In the genomic region with DNA sequence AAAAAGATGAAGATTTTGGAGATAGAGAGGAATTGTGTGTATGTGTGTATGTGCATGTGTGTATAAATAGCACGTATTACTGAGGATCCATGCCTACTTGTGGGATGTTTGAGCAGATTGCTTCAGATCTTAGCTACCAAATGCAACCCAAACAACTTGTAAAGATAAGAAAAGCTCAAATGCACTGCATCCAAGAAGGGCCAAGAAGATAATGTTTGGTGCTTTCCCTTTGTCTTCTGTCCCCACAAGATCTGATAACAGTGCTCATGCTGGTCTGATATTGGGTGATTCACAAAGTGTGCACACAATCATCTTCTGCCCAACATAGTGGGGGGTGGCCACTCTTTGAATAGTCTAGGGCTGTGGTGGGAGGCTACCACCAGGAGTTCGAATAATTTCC, we compare ENCODE assay signal across 19 cellular contexts.
"Had no signal": no experiment of that assay in that cellular context is flagged by ENCODE, and none has a peak within 500 bp of the region (broad histone marks: within the 10 kb centered on the region; RNA-seq: fewer than 3 reads in every experiment).

No MANE protein-coding gene starts in this region.

- H3K4me3 Mint-ChIP-seq: activated B cell treated with CpG ODN at 0.5 μM for 24 hours; activated CD4-positive, alpha-beta T cell treated with anti-CD3 and anti-CD28 coated beads for 36 hours; activated T-cell treated with anti-CD3 and anti-CD28 coated beads, Interleukin-2, amount 50 U/mL, for 24 hours; activated T-helper 17 cell treated with anti-CD3 and anti-CD28 coated beads, Interleukin-2, amount 50 U/mL, for 72 hours; central memory CD8-positive, alpha-beta T cell; nephron had no signal

- H3K27ac ChIP-seq: epithelial cell of prostate, heart left ventricle, pancreas had no signal

- H3K27me3 Mint-ChIP-seq: activated B cell treated with CpG ODN at 0.5 μM for 24 hours; activated CD4-positive, alpha-beta T cell treated with anti-CD3 and anti-CD28 coated beads for 36 hours; activated T-cell treated with anti-CD3 and anti-CD28 coated beads, Interleukin-2, amount 50 U/mL, for 24 hours; activated T-helper 17 cell treated with anti-CD3 and anti-CD28 coated beads, Interleukin-2, amount 50 U/mL, for 72 hours; central memory CD8-positive, alpha-beta T cell had no signal

- DNase-seq: activated B cell treated with CpG ODN at 0.5 μM for 24 hours; activated CD4-positive, alpha-beta T cell treated with anti-CD3 and anti-CD28 coated beads for 36 hours; activated CD4-positive, alpha-beta T cell treated with anti-CD3 and anti-CD28 coated beads, Interleukin-2, amount 50 U/mL, for 4 hours; activated CD8-positive, alpha-beta memory T cell treated with anti-CD3 and anti-CD28 coated beads for 24 hours; activated CD8-positive, alpha-beta memory T cell treated with anti-CD3 and anti-CD28 coated beads, Interleukin-2, amount 50 U/mL, for 4 hours; activated T-cell treated with anti-CD3 and anti-CD28 coated beads, Interleukin-2, amount 50 U/mL, for 24 hours; aorta; dorsolateral prefrontal cortex; heart left ventricle; left cardiac atrium; pancreas; right cardiac atrium; stimulated activated CD4-positive, alpha-beta T cell treated with anti-CD3 and anti-CD28 coated beads, Interleukin-4, amount 100 ng/mL, for 24 hours; stimulated activated naive CD8-positive, alpha-beta T cell treated with anti-CD3 and anti-CD28 coated beads, Interleukin-15, Interleukin-2, amounts not matched to agents 100 U/mL and 50 U/mL, for 24 hours had no signal

- H3K4me1 Mint-ChIP-seq: activated CD4-positive, alpha-beta T cell treated with anti-CD3 and anti-CD28 coated beads for 36 hours; activated T-helper 17 cell treated with anti-CD3 and anti-CD28 coated beads, Interleukin-2, amount 50 U/mL, for 72 hours; central memory CD8-positive, alpha-beta T cell had no signal

- H3K36me3 ChIP-seq: heart left ventricle, pancreas had no signal

- H3K4me3 ChIP-seq: dorsolateral prefrontal cortex, heart left ventricle, pancreas had no signal

- ATAC-seq: activated CD4-positive, alpha-beta T cell treated with anti-CD3 and anti-CD28 coated beads for 36 hours; activated naive CD4-positive, alpha-beta T cell treated with anti-CD3 and anti-CD28 coated beads, Interleukin-2, amount 50 U/mL, for 72 hours; activated T-helper 17 cell treated with anti-CD3 and anti-CD28 coated beads, Interleukin-2, amount 50 U/mL, for 72 hours; heart left ventricle; left cardiac atrium; pancreas; right cardiac atrium; stimulated activated naive CD8-positive, alpha-beta T cell treated with anti-CD3 and anti-CD28 coated beads, Interleukin-15, Interleukin-2, amounts not matched to agents 100 U/mL and 50 U/mL, for 24 hours had no signal

- H3K9me3 ChIP-seq: heart left ventricle, pancreas had no signal

- H3K27ac Mint-ChIP-seq: activated B cell treated with CpG ODN at 0.5 μM for 24 hours; activated CD4-positive, alpha-beta T cell treated with anti-CD3 and anti-CD28 coated beads for 36 hours; activated naive CD4-positive, alpha-beta T cell treated with anti-CD3 and anti-CD28 coated beads, Interleukin-2, amount 50 U/mL, for 72 hours; activated T-cell treated with anti-CD3 and anti-CD28 coated beads, Interleukin-2, amount 50 U/mL, for 24 hours; activated T-helper 17 cell treated with anti-CD3 and anti-CD28 coated beads, Interleukin-2, amount 50 U/mL, for 72 hours; nephron had no signal

- H3K4me1 ChIP-seq: heart left ventricle, pancreas had no signal

- H3K9me3 Mint-ChIP-seq: activated B cell treated with CpG ODN at 0.5 μM for 24 hours, nephron had no signal

- H3K27me3 ChIP-seq: dorsolateral prefrontal cortex, heart left ventricle, pancreas had no signal
